ENCODE assay signal across 1 cellular context in the genomic region with DNA sequence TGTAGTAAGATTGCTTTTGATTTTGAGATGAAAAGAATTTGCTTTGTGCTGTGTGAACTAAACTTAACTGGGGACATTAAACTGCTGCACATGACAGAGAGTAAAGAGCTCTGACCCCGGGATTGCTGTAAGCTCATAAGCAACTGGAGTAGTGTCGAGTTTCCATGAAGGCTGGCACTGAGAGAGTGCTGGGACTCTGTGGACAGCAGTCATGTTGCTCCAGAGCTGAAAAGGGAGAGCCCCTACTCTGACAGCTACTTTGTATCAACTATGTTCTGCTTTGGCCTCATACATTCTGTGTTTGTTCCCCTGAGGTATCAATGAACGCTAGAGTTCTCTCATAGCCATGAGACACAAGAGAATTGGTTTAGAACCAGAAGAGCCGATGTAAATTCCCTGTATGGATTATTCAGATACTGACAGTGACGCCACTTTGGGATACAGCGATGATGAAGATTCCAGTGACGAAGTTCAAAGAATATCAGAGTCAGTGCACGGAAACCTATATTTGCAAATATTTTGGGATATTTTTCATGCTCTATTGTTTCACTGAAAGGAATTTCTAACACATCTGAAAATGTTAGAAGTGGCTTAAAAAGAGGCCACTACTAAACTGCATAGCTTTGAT.
TF ChIP-seq lines count a peak whose summit lies in the region.

No MANE protein-coding gene starts in this region.

TF ChIP-seq in GM23338, 12 proteins besides CTCF, POLR2A, EP300 and RAD21:
- TF ChIP-seq NANOG (IDR thresholded peaks at IDR 0.05; ENCODE audit: borderline replicate concordance) (no peak), REST (IDR thresholded peaks at IDR 0.05; ENCODE audit: unreplicated experiment) (no peak), CREB1 (CRISPR knock-in tag; IDR thresholded peaks at IDR 0.05; ENCODE audit: low read depth) (no peak), ZNF114 (CRISPR knock-in tag; IDR thresholded peaks at IDR 0.05) (no peak)
- TF ChIP-seq, protein P1, sequence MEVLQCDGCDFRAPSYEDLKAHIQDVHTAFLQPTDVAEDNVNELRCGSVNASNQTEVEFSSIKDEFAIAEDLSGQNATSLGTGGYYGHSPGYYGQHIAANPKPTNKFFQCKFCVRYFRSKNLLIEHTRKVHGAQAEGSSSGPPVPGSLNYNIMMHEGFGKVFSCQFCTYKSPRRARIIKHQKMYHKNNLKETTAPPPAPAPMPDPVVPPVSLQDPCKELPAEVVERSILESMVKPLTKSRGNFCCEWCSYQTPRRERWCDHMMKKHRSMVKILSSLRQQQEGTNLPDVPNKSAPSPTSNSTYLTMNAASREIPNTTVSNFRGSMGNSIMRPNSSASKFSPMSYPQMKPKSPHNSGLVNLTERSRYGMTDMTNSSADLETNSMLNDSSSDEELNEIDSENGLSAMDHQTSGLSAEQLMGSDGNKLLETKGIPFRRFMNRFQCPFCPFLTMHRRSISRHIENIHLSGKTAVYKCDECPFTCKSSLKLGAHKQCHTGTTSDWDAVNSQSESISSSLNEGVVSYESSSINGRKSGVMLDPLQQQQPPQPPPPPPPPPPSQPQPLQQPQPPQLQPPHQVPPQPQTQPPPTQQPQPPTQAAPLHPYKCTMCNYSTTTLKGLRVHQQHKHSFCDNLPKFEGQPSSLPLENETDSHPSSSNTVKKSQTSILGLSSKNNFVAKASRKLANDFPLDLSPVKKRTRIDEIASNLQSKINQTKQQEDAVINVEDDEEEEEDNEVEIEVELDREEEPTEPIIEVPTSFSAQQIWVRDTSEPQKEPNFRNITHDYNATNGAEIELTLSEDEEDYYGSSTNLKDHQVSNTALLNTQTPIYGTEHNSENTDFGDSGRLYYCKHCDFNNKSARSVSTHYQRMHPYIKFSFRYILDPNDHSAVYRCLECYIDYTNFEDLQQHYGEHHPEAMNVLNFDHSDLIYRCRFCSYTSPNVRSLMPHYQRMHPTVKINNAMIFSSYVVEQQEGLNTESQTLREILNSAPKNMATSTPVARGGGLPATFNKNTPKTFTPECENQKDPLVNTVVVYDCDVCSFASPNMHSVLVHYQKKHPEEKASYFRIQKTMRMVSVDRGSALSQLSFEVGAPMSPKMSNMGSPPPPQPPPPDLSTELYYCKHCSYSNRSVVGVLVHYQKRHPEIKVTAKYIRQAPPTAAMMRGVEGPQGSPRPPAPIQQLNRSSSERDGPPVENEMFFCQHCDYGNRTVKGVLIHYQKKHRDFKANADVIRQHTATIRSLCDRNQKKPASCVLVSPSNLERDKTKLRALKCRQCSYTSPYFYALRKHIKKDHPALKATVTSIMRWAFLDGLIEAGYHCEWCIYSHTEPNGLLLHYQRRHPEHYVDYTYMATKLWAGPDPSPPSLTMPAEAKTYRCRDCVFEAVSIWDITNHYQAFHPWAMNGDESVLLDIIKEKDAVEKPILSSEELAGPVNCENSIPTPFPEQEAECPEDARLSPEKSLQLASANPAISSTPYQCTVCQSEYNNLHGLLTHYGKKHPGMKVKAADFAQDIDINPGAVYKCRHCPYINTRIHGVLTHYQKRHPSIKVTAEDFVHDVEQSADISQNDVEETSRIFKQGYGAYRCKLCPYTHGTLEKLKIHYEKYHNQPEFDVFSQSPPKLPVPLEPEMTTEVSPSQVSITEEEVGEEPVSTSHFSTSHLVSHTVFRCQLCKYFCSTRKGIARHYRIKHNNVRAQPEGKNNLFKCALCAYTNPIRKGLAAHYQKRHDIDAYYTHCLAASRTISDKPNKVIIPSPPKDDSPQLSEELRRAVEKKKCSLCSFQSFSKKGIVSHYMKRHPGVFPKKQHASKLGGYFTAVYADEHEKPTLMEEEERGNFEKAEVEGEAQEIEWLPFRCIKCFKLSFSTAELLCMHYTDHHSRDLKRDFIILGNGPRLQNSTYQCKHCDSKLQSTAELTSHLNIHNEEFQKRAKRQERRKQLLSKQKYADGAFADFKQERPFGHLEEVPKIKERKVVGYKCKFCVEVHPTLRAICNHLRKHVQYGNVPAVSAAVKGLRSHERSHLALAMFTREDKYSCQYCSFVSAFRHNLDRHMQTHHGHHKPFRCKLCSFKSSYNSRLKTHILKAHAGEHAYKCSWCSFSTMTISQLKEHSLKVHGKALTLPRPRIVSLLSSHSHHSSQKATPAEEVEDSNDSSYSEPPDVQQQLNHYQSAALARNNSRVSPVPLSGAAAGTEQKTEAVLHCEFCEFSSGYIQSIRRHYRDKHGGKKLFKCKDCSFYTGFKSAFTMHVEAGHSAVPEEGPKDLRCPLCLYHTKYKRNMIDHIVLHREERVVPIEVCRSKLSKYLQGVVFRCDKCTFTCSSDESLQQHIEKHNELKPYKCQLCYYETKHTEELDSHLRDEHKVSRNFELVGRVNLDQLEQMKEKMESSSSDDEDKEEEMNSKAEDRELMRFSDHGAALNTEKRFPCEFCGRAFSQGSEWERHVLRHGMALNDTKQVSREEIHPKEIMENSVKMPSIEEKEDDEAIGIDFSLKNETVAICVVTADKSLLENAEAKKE (CRISPR knock-in tag; IDR thresholded peaks at IDR 0.05), result no peak
